In genomic region chr18:24987271-24987932, GRCh38 we compare ENCODE assay signal across 1 cellular context.
TF ChIP-seq lines count a peak whose summit lies in the region.

No MANE protein-coding gene starts in this region.

TF ChIP-seq in WTC11, 78 proteins besides CTCF, POLR2A, EP300 and RAD21 (continued from another document):
- TF ChIP-seq, protein P1, sequence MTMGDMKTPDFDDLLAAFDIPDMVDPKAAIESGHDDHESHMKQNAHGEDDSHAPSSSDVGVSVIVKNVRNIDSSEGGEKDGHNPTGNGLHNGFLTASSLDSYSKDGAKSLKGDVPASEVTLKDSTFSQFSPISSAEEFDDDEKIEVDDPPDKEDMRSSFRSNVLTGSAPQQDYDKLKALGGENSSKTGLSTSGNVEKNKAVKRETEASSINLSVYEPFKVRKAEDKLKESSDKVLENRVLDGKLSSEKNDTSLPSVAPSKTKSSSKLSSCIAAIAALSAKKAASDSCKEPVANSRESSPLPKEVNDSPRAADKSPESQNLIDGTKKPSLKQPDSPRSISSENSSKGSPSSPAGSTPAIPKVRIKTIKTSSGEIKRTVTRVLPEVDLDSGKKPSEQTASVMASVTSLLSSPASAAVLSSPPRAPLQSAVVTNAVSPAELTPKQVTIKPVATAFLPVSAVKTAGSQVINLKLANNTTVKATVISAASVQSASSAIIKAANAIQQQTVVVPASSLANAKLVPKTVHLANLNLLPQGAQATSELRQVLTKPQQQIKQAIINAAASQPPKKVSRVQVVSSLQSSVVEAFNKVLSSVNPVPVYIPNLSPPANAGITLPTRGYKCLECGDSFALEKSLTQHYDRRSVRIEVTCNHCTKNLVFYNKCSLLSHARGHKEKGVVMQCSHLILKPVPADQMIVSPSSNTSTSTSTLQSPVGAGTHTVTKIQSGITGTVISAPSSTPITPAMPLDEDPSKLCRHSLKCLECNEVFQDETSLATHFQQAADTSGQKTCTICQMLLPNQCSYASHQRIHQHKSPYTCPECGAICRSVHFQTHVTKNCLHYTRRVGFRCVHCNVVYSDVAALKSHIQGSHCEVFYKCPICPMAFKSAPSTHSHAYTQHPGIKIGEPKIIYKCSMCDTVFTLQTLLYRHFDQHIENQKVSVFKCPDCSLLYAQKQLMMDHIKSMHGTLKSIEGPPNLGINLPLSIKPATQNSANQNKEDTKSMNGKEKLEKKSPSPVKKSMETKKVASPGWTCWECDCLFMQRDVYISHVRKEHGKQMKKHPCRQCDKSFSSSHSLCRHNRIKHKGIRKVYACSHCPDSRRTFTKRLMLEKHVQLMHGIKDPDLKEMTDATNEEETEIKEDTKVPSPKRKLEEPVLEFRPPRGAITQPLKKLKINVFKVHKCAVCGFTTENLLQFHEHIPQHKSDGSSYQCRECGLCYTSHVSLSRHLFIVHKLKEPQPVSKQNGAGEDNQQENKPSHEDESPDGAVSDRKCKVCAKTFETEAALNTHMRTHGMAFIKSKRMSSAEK (CRISPR knock-in tag; IDR thresholded peaks at IDR 0.05; ENCODE audit: borderline replicate concordance) = no peak
- TF ChIP-seq, protein P2, sequence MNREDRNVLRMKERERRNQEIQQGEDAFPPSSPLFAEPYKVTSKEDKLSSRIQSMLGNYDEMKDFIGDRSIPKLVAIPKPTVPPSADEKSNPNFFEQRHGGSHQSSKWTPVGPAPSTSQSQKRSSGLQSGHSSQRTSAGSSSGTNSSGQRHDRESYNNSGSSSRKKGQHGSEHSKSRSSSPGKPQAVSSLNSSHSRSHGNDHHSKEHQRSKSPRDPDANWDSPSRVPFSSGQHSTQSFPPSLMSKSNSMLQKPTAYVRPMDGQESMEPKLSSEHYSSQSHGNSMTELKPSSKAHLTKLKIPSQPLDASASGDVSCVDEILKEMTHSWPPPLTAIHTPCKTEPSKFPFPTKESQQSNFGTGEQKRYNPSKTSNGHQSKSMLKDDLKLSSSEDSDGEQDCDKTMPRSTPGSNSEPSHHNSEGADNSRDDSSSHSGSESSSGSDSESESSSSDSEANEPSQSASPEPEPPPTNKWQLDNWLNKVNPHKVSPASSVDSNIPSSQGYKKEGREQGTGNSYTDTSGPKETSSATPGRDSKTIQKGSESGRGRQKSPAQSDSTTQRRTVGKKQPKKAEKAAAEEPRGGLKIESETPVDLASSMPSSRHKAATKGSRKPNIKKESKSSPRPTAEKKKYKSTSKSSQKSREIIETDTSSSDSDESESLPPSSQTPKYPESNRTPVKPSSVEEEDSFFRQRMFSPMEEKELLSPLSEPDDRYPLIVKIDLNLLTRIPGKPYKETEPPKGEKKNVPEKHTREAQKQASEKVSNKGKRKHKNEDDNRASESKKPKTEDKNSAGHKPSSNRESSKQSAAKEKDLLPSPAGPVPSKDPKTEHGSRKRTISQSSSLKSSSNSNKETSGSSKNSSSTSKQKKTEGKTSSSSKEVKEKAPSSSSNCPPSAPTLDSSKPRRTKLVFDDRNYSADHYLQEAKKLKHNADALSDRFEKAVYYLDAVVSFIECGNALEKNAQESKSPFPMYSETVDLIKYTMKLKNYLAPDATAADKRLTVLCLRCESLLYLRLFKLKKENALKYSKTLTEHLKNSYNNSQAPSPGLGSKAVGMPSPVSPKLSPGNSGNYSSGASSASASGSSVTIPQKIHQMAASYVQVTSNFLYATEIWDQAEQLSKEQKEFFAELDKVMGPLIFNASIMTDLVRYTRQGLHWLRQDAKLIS (CRISPR knock-in tag; IDR thresholded peaks at IDR 0.05; ENCODE audit: borderline replicate concordance) = no peak
- TF ChIP-seq ETV6 (CRISPR knock-in tag; IDR thresholded peaks at IDR 0.05) (no peak), ATF1 (CRISPR knock-in tag; IDR thresholded peaks at IDR 0.05) (no peak), E2F4 (CRISPR knock-in tag; IDR thresholded peaks at IDR 0.05; ENCODE audit: borderline replicate concordance, low read depth) (no peak)
